ENCODE assay signal across 10 cellular contexts in the genomic region with DNA sequence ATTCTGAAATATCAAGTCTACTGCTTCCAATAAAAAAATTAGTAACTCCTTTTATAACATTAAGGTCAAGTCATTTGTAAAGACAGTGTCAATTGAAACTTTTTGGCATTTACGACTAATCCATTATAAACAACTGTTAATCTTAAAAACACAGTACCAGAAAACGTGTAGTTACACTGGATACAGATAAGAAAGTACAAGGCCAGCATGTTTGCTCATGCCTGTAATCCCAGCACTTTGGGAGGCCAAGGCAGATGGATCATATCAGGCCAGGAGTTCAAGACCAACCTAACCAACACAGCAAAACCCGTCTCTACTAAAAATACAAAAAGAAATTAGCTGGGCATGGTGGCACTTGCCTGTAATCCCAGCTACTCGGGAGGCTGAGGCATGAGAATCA.
"Had no signal": no experiment of that assay in that cellular context is flagged by ENCODE, and none has a peak within 500 bp of the region (broad histone marks: within the 10 kb centered on the region; RNA-seq: fewer than 3 reads in every experiment).

No MANE protein-coding gene starts in this region.

- ATAC-seq: GM23338, HCT116 had no signal

- H3K9ac ChIP-seq: GM23248 had no signal

- H3K9me3 ChIP-seq: HAP-1 had no signal

- DNase-seq: GM23248, GOT3, H7, H9, HCEC 1CT, HFFc6 had no signal

- H3K4me3 Mint-ChIP-seq: GM23338, H9, HFFc6 had no signal

- H3K4me1 Mint-ChIP-seq: GM23338, H9 had no signal

- H3K36me3 ChIP-seq: HAP-1 had no signal

- H3K4me2 ChIP-seq: GM23338 had no signal

- FAIRE-seq: H1 had no signal

- H3K9me3 Mint-ChIP-seq: HFFc6 had no signal

- H3K27ac ChIP-seq: GM23248 had no signal

- H2AFZ ChIP-seq: GM23248, GM23338 had no signal

- H3K4me1 ChIP-seq: HAP-1 had no signal

- H3K4me3 ChIP-seq: GM23248, GM23338, HAP-1 had no signal

- H3K27ac Mint-ChIP-seq: GM23338, H9, HFFc6 had no signal
